ENCODE assay signal across 8 cellular contexts in the genomic region with DNA sequence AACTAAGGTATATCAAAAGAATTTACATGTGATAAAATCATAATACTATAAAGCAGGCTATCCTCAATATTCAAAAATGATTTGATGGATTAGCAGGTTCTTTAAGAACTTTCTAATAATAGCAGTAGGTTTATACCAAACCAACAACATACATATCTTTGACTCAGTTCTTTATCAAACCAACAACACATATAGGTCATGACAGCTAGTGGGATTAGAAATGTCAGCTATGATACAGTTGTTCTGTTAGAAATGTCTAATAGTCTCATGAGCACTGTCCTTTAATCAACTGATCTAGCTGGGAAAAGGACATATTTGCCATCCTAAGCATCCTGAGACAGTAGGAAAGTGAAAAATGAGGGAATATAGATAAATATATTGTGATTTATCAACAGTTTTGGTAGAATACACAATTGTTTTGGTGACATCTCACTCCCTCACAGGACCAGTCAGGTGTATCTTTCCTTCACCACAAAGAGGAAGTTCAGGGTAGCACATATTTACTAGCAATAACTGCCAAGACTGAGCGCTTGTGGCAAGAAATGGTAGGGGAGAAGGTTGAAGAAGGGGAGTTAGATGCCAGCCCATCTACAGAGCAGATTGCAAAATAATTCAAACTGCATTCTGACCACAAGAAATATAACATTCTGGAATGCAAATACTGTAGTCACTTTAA.
A peak's percentile ranks its signal among the peaks of the same experiment; 100 is the strongest.
DNase-seq lines count a peak whose midpoint lies in the region; ATAC-seq and TF ChIP-seq lines count a peak whose summit lies in the region.

No MANE protein-coding gene starts in this region.

- TF ChIP-seq CTCF in left ventricle myocardium inferior (IDR thresholded peaks at IDR 0.05; ENCODE audit: borderline replicate concordance): no peak
- no peak for TF ChIP-seq CTCF in upper lobe of right lung (IDR thresholded peaks at IDR 0.05)

- H3K4me3 ChIP-seq in left ventricle myocardium inferior (no peak overlapping the region), upper lobe of right lung (no peak overlapping the region)

- H3K27ac ChIP-seq in left ventricle myocardium inferior (replicated peaks): peak overlapping the region; percentile 77
- no peak overlapping the region for H3K27ac ChIP-seq in upper lobe of right lung

- H3K9me3 ChIP-seq in left ventricle myocardium inferior (replicated peaks) (no peaks in the 10 kb centered on the region), upper lobe of right lung (no peaks in the 10 kb centered on the region)

- ATAC-seq in left cardiac atrium (no peak), HG03103 (IDR thresholded peaks at IDR 0.05; ENCODE audit: low read depth, unreplicated experiment) (peak; percentile 66), upper lobe of right lung (peak; percentile 39)

- no peak for DNase-seq in left ventricle myocardium inferior
- DNase-seq in left cardiac atrium: no peak
- DNase-seq in T-helper 22 cell (ENCODE audit: low read depth): peak; percentile 2
- DNase-seq in upper lobe of right lung: no peak
- DNase-seq in DMS79 treated with DMSO at 0.1 percent for 48 hours (lab: John Stamatoyannopoulos, UW): no peak
- DNase-seq in NCI-H146 treated with DMSO at 0.1 percent for 48 hours (lab: John Stamatoyannopoulos, UW; ENCODE audit: unreplicated experiment): no peak
- no peak for DNase-seq in stimulated activated CD4-positive, alpha-beta T cell treated with anti-CD3 and anti-CD28 coated beads, Interleukin-1b, Interleukin-23, amount 100 ng/mL, for 48 hours

- intact Hi-C loops in left ventricle myocardium inferior (cut with micrococcal nuclease) (no loop called here), left cardiac atrium (cut with DNase I) (no loop called here), upper lobe of right lung (cut with DNase I) (no loop called here)

- H3K4me1 ChIP-seq in left ventricle myocardium inferior: peaks cover 67% of the 10 kb centered on the region
- peaks cover 25% of the 10 kb centered on the region for H3K4me1 ChIP-seq in upper lobe of right lung

- H3K27me3 ChIP-seq in left ventricle myocardium inferior (ENCODE audit: low read depth) (no peaks in the 10 kb centered on the region), upper lobe of right lung (no peaks in the 10 kb centered on the region)

- peaks cover 9% of the 10 kb centered on the region for H3K36me3 ChIP-seq in left ventricle myocardium inferior
- peaks cover 27% of the 10 kb centered on the region for H3K36me3 ChIP-seq in upper lobe of right lung

Comparison
In these comparisons a context has a peak if more than half of its experiments do, and no peak if none do; other contexts are left out.
1. ATAC-seq: peak in HG03103 (single experiment) and upper lobe of right lung (single experiment); none in left cardiac atrium (0 of 2).